Comparison of ENCODE assay signal across 1 cellular context in the genomic region with DNA sequence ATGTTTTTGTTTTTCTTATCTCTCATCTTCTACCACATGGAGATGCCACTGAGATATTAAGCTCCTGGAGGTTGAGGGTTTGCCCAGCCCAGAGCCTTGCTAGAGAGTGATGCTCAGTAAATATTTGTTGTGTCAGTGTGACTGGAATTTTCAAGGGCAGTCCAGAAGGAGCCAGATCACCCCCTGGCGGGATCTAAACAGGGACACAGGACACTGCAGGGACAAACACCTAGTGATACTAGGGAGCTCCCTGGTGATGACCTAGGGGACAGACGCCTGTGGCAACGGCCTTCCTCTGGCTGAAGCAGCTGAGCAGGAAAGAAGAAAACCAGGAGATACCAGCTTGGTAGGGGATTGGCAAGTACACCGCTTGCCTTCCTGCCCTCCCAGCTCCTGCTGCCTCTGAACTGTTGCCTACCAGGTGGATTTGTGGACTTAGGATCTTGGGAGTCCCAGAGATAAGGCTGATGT.
A peak's percentile ranks its signal among the peaks of the same experiment; 100 is the strongest.
TF ChIP-seq lines count a peak whose summit lies in the region.

No MANE protein-coding gene starts in this region.

TF ChIP-seq in HepG2, 621 proteins besides CTCF, POLR2A, EP300 and RAD21 (continued from another document and continues in another):
- TF ChIP-seq, protein P1, sequence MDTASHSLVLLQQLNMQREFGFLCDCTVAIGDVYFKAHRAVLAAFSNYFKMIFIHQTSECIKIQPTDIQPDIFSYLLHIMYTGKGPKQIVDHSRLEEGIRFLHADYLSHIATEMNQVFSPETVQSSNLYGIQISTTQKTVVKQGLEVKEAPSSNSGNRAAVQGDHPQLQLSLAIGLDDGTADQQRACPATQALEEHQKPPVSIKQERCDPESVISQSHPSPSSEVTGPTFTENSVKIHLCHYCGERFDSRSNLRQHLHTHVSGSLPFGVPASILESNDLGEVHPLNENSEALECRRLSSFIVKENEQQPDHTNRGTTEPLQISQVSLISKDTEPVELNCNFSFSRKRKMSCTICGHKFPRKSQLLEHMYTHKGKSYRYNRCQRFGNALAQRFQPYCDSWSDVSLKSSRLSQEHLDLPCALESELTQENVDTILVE (CRISPR knock-in tag; IDR thresholded peaks at IDR 0.05): 0 out of 2 replicates have a peak, but pooled peaks have one; percentile 21
- TF ChIP-seq, protein P2, sequence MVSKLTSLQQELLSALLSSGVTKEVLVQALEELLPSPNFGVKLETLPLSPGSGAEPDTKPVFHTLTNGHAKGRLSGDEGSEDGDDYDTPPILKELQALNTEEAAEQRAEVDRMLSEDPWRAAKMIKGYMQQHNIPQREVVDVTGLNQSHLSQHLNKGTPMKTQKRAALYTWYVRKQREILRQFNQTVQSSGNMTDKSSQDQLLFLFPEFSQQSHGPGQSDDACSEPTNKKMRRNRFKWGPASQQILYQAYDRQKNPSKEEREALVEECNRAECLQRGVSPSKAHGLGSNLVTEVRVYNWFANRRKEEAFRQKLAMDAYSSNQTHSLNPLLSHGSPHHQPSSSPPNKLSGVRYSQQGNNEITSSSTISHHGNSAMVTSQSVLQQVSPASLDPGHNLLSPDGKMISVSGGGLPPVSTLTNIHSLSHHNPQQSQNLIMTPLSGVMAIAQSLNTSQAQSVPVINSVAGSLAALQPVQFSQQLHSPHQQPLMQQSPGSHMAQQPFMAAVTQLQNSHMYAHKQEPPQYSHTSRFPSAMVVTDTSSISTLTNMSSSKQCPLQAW (CRISPR knock-in tag; IDR thresholded peaks at IDR 0.05): peak; percentile 71
- peak; percentile 80; the same call in 1 of the 2 replicates for TF ChIP-seq KLF6 (CRISPR knock-in tag; IDR thresholded peaks at IDR 0.05)
- peak; percentile 75 for TF ChIP-seq XRCC5 (optimal IDR thresholded peaks at IDR 0.05; ENCODE audit: low read length)
- TF ChIP-seq, protein P3, sequence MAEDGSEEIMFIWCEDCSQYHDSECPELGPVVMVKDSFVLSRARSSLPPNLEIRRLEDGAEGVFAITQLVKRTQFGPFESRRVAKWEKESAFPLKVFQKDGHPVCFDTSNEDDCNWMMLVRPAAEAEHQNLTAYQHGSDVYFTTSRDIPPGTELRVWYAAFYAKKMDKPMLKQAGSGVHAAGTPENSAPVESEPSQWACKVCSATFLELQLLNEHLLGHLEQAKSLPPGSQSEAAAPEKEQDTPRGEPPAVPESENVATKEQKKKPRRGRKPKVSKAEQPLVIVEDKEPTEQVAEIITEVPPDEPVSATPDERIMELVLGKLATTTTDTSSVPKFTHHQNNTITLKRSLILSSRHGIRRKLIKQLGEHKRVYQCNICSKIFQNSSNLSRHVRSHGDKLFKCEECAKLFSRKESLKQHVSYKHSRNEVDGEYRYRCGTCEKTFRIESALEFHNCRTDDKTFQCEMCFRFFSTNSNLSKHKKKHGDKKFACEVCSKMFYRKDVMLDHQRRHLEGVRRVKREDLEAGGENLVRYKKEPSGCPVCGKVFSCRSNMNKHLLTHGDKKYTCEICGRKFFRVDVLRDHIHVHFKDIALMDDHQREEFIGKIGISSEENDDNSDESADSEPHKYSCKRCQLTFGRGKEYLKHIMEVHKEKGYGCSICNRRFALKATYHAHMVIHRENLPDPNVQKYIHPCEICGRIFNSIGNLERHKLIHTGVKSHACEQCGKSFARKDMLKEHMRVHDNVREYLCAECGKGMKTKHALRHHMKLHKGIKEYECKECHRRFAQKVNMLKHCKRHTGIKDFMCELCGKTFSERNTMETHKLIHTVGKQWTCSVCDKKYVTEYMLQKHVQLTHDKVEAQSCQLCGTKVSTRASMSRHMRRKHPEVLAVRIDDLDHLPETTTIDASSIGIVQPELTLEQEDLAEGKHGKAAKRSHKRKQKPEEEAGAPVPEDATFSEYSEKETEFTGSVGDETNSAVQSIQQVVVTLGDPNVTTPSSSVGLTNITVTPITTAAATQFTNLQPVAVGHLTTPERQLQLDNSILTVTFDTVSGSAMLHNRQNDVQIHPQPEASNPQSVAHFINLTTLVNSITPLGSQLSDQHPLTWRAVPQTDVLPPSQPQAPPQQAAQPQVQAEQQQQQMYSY (CRISPR knock-in tag; IDR thresholded peaks at IDR 0.05): peak; percentile 84
- TF ChIP-seq, protein P4, sequence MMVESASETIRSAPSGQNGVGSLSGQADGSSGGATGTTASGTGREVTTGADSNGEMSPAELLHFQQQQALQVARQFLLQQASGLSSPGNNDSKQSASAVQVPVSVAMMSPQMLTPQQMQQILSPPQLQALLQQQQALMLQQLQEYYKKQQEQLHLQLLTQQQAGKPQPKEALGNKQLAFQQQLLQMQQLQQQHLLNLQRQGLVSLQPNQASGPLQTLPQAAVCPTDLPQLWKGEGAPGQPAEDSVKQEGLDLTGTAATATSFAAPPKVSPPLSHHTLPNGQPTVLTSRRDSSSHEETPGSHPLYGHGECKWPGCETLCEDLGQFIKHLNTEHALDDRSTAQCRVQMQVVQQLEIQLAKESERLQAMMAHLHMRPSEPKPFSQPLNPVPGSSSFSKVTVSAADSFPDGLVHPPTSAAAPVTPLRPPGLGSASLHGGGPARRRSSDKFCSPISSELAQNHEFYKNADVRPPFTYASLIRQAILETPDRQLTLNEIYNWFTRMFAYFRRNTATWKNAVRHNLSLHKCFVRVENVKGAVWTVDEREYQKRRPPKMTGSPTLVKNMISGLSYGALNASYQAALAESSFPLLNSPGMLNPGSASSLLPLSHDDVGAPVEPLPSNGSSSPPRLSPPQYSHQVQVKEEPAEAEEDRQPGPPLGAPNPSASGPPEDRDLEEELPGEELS (CRISPR knock-in tag; IDR thresholded peaks at IDR 0.05): peak; percentile 90
- TF ChIP-seq ZNF354B (CRISPR knock-in tag; IDR thresholded peaks at IDR 0.05): no peak
- peak; percentile 58 for TF ChIP-seq RARA (CRISPR knock-in tag; IDR thresholded peaks at IDR 0.05)
- peak in 1 of 2 experiments; percentile 55; a peak in 1 of 4 replicates for TF ChIP-seq KLF16 (CRISPR knock-in tag; IDR thresholded peaks at IDR 0.05)
- 0 out of 2 replicates have a peak, but pooled peaks have one; percentile 23 for TF ChIP-seq SPEN (CRISPR knock-in tag; IDR thresholded peaks at IDR 0.05; ENCODE audit: low read depth)
- peak; percentile 56 for TF ChIP-seq KDM2A (CRISPR knock-in tag; IDR thresholded peaks at IDR 0.05; ENCODE audit: borderline replicate concordance, low read depth)
- TF ChIP-seq ZNF652 (CRISPR knock-in tag; IDR thresholded peaks at IDR 0.05; ENCODE audit: borderline replicate concordance, low read depth): peak; percentile 25; the same call in 1 of the 2 replicates
- TF ChIP-seq, protein P5, sequence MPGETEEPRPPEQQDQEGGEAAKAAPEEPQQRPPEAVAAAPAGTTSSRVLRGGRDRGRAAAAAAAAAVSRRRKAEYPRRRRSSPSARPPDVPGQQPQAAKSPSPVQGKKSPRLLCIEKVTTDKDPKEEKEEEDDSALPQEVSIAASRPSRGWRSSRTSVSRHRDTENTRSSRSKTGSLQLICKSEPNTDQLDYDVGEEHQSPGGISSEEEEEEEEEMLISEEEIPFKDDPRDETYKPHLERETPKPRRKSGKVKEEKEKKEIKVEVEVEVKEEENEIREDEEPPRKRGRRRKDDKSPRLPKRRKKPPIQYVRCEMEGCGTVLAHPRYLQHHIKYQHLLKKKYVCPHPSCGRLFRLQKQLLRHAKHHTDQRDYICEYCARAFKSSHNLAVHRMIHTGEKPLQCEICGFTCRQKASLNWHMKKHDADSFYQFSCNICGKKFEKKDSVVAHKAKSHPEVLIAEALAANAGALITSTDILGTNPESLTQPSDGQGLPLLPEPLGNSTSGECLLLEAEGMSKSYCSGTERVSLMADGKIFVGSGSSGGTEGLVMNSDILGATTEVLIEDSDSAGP (CRISPR knock-in tag; IDR thresholded peaks at IDR 0.05; ENCODE audit: borderline replicate concordance): peak; percentile 31; the same call in 1 of the 2 replicates
- no peak for TF ChIP-seq ZNF317 (CRISPR knock-in tag; IDR thresholded peaks at IDR 0.05)
- TF ChIP-seq ZSCAN25 (CRISPR knock-in tag; IDR thresholded peaks at IDR 0.05): peak; percentile 81
- TF ChIP-seq ISL2 (CRISPR knock-in tag; IDR thresholded peaks at IDR 0.05): peak; percentile 53; the same call in 1 of the 2 replicates
- peak; percentile 50 for TF ChIP-seq GATAD1 (CRISPR knock-in tag; IDR thresholded peaks at IDR 0.05)
- no peak for TF ChIP-seq IKZF4 (CRISPR knock-in tag; IDR thresholded peaks at IDR 0.05; ENCODE audit: borderline replicate concordance, low read depth, not compliant biosample characterization)
- TF ChIP-seq, protein P6, sequence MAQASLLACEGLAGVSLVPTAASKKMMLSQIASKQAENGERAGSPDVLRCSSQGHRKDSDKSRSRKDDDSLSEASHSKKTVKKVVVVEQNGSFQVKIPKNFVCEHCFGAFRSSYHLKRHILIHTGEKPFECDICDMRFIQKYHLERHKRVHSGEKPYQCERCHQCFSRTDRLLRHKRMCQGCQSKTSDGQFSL (CRISPR knock-in tag; IDR thresholded peaks at IDR 0.05): no peak
- peak; percentile 62 for TF ChIP-seq IRF2 (CRISPR knock-in tag; IDR thresholded peaks at IDR 0.05)
- no peak for TF ChIP-seq MAFG (CRISPR knock-in tag; IDR thresholded peaks at IDR 0.05)
- TF ChIP-seq, protein P7, sequence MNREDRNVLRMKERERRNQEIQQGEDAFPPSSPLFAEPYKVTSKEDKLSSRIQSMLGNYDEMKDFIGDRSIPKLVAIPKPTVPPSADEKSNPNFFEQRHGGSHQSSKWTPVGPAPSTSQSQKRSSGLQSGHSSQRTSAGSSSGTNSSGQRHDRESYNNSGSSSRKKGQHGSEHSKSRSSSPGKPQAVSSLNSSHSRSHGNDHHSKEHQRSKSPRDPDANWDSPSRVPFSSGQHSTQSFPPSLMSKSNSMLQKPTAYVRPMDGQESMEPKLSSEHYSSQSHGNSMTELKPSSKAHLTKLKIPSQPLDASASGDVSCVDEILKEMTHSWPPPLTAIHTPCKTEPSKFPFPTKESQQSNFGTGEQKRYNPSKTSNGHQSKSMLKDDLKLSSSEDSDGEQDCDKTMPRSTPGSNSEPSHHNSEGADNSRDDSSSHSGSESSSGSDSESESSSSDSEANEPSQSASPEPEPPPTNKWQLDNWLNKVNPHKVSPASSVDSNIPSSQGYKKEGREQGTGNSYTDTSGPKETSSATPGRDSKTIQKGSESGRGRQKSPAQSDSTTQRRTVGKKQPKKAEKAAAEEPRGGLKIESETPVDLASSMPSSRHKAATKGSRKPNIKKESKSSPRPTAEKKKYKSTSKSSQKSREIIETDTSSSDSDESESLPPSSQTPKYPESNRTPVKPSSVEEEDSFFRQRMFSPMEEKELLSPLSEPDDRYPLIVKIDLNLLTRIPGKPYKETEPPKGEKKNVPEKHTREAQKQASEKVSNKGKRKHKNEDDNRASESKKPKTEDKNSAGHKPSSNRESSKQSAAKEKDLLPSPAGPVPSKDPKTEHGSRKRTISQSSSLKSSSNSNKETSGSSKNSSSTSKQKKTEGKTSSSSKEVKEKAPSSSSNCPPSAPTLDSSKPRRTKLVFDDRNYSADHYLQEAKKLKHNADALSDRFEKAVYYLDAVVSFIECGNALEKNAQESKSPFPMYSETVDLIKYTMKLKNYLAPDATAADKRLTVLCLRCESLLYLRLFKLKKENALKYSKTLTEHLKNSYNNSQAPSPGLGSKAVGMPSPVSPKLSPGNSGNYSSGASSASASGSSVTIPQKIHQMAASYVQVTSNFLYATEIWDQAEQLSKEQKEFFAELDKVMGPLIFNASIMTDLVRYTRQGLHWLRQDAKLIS (CRISPR knock-in tag; IDR thresholded peaks at IDR 0.05): no peak
- peak; percentile 55 for TF ChIP-seq ZSCAN31 (CRISPR knock-in tag; IDR thresholded peaks at IDR 0.05; ENCODE audit: low read depth)
- TF ChIP-seq HOXA5 (CRISPR knock-in tag; IDR thresholded peaks at IDR 0.05): 0 out of 2 replicates have a peak, but pooled peaks have one; percentile 48
- TF ChIP-seq ZNF761 (CRISPR knock-in tag; conservative IDR thresholded peaks at IDR 0.05): 0 out of 2 replicates have a peak, but pooled peaks have one; percentile 27
- TF ChIP-seq CEBPG (CRISPR knock-in tag; IDR thresholded peaks at IDR 0.05): peak; percentile 45
- TF ChIP-seq, protein P8, sequence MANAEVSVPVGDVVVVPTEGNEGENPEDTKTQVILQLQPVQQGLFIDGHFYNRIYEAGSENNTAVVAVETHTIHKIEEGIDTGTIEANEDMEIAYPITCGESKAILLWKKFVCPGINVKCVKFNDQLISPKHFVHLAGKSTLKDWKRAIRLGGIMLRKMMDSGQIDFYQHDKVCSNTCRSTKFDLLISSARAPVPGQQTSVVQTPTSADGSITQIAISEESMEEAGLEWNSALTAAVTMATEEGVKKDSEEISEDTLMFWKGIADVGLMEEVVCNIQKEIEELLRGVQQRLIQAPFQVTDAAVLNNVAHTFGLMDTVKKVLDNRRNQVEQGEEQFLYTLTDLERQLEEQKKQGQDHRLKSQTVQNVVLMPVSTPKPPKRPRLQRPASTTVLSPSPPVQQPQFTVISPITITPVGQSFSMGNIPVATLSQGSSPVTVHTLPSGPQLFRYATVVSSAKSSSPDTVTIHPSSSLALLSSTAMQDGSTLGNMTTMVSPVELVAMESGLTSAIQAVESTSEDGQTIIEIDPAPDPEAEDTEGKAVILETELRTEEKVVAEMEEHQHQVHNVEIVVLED (CRISPR knock-in tag; IDR thresholded peaks at IDR 0.05; ENCODE audit: borderline replicate concordance): 0 out of 2 replicates have a peak, but pooled peaks have one; percentile 11
- peak; percentile 83 for TF ChIP-seq FOXA3 (CRISPR knock-in tag; IDR thresholded peaks at IDR 0.05)
- TF ChIP-seq, protein P9, sequence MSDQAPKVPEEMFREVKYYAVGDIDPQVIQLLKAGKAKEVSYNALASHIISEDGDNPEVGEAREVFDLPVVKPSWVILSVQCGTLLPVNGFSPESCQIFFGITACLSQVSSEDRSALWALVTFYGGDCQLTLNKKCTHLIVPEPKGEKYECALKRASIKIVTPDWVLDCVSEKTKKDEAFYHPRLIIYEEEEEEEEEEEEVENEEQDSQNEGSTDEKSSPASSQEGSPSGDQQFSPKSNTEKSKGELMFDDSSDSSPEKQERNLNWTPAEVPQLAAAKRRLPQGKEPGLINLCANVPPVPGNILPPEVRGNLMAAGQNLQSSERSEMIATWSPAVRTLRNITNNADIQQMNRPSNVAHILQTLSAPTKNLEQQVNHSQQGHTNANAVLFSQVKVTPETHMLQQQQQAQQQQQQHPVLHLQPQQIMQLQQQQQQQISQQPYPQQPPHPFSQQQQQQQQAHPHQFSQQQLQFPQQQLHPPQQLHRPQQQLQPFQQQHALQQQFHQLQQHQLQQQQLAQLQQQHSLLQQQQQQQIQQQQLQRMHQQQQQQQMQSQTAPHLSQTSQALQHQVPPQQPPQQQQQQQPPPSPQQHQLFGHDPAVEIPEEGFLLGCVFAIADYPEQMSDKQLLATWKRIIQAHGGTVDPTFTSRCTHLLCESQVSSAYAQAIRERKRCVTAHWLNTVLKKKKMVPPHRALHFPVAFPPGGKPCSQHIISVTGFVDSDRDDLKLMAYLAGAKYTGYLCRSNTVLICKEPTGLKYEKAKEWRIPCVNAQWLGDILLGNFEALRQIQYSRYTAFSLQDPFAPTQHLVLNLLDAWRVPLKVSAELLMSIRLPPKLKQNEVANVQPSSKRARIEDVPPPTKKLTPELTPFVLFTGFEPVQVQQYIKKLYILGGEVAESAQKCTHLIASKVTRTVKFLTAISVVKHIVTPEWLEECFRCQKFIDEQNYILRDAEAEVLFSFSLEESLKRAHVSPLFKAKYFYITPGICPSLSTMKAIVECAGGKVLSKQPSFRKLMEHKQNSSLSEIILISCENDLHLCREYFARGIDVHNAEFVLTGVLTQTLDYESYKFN (CRISPR knock-in tag; conservative IDR thresholded peaks at IDR 0.05): peak; percentile 58
- TF ChIP-seq HMG20B (CRISPR knock-in tag; conservative IDR thresholded peaks at IDR 0.05): 0 out of 2 replicates have a peak, but pooled peaks have one; percentile 42
- TF ChIP-seq ZNF510 (CRISPR knock-in tag; IDR thresholded peaks at IDR 0.05; ENCODE audit: low read depth): no peak
- TF ChIP-seq KDM3A (CRISPR knock-in tag; IDR thresholded peaks at IDR 0.05; ENCODE audit: low read depth): peak; percentile 94
- TF ChIP-seq HNF4A (CRISPR knock-in tag; IDR thresholded peaks at IDR 0.05): peak; percentile 58
